1 cellular context compared by ENCODE assay signal in the genomic region with DNA sequence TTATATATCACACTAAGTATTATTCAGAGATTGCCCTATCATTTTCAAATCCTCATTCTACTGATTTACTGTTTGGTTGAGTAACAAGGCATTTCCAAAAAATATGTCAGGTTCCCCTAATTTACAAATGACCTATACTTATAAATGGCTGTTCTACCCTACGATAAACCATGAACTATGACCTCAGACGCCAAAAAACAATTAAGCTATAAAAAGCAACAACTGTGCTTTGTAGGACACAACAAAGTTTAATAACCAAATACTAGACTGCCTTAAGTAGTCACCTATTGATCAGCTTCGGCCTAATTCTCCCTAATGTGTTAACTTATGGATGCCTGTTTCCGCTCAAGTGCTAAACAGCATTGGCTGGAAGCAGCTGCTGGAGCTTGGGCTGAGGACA.
TF ChIP-seq lines count a peak whose summit lies in the region.

No MANE protein-coding gene starts in this region.

TF ChIP-seq in IMR-90, 13 proteins besides CTCF, POLR2A, EP300 and RAD21:
- TF ChIP-seq CEBPB (IDR thresholded peaks at IDR 0.05; ENCODE audit: low read depth, low read length): no peak
- TF ChIP-seq MXI1 (IDR thresholded peaks at IDR 0.05; ENCODE audit: borderline replicate concordance, low read depth, low read length): no peak
- TF ChIP-seq NFE2L2 (IDR thresholded peaks at IDR 0.05; ENCODE audit: low read depth, low read length): no peak
- no peak for TF ChIP-seq FOS (IDR thresholded peaks at IDR 0.05; ENCODE audit: low read depth, low read length)
- no peak for TF ChIP-seq SMC3 (IDR thresholded peaks at IDR 0.05; ENCODE audit: low read depth, low read length)
- TF ChIP-seq RCOR1 (IDR thresholded peaks at IDR 0.05; ENCODE audit: insufficient replicate concordance, low read length): no peak
- TF ChIP-seq, protein P1, sequence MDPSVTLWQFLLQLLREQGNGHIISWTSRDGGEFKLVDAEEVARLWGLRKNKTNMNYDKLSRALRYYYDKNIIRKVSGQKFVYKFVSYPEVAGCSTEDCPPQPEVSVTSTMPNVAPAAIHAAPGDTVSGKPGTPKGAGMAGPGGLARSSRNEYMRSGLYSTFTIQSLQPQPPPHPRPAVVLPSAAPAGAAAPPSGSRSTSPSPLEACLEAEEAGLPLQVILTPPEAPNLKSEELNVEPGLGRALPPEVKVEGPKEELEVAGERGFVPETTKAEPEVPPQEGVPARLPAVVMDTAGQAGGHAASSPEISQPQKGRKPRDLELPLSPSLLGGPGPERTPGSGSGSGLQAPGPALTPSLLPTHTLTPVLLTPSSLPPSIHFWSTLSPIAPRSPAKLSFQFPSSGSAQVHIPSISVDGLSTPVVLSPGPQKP (IDR thresholded peaks at IDR 0.05; ENCODE audit: borderline replicate concordance, low read depth, low read length): no peak
- no peak for TF ChIP-seq CHD1 (IDR thresholded peaks at IDR 0.05; ENCODE audit: low read depth, low read length)
- TF ChIP-seq BHLHE40 (IDR thresholded peaks at IDR 0.05; ENCODE audit: low read depth, low read length): no peak
